Comparison of ENCODE assay signal across 28 cellular contexts in genomic region chr1:5067251-5067650, GRCh38.
"Had no signal": no experiment of that assay in that cellular context is flagged by ENCODE, and none has a peak within 500 bp of the region (broad histone marks: within the 10 kb centered on the region; RNA-seq: fewer than 3 reads in every experiment).

No MANE protein-coding gene starts in this region.

- H3K36me3 ChIP-seq: ascending aorta, cardiac muscle cell, ovary, right lobe of liver, thoracic aorta, uterus had no signal

- H3K4me3 ChIP-seq: ascending aorta, cardiac muscle cell, coronary artery, dorsolateral prefrontal cortex, hepatocyte, ovary, right lobe of liver, thoracic aorta, uterus had no signal

- H3K4me1 Mint-ChIP-seq: activated CD4-positive, alpha-beta T cell treated with anti-CD3 and anti-CD28 coated beads, Interleukin-2, amount 10 ng/mL, durations not matched to agents 24 days and 14 days; activated naive CD4-positive, alpha-beta T cell treated with anti-CD3 and anti-CD28 coated beads, Interleukin-2, amount 10 ng/mL, durations not matched to agents 7 days and 5 days; activated naive CD8-positive, alpha-beta T cell treated with anti-CD3 and anti-CD28 coated beads, Interleukin-2, amount 10 ng/mL, durations not matched to agents 7 days and 5 days; brain; naive thymus-derived CD4-positive, alpha-beta T cell had no signal

- H3K4me1 ChIP-seq: ascending aorta, right lobe of liver, uterus had no signal

- H3K79me2 ChIP-seq: hepatocyte had no signal

- H3K9me3 Mint-ChIP-seq: activated CD4-positive, alpha-beta T cell treated with anti-CD3 and anti-CD28 coated beads, Interleukin-2, amount 10 ng/mL, durations not matched to agents 24 days and 14 days; activated naive CD4-positive, alpha-beta T cell treated with anti-CD3 and anti-CD28 coated beads, Interleukin-2, amount 10 ng/mL, durations not matched to agents 7 days and 5 days; activated naive CD8-positive, alpha-beta T cell treated with anti-CD3 and anti-CD28 coated beads, Interleukin-2, amount 10 ng/mL, durations not matched to agents 7 days and 5 days; activated T-helper 1 cell treated with anti-CD3 and anti-CD28 coated beads, Interleukin-12 subunit alpha, Interleukin-12 subunit beta, Interleukin-2, Interleukin-4 antibody, amounts not matched to agents 30 ng/mL and 10 ng/mL and 1 ng/mL, durations not matched to agents 14 hours and 24 hours and 36 hours; type B pancreatic cell had no signal

- DNase-seq: activated CD4-positive, alpha-beta memory T cell treated with anti-CD3 and anti-CD28 coated beads for 36 hours; activated CD4-positive, alpha-beta T cell treated with anti-CD3 and anti-CD28 coated beads, Interleukin-2, amount 10 ng/mL, durations not matched to agents 24 days and 14 days; activated CD4-positive, CD25-positive, alpha-beta regulatory T cell treated with anti-CD3 and anti-CD28 coated beads, Interleukin-2, amount 50 U/mL, for 72 hours; activated CD8-positive, alpha-beta memory T cell treated with anti-CD3 and anti-CD28 coated beads, Interleukin-2, amount 50 U/mL, for 4 hours; activated effector memory CD4-positive, alpha-beta T cell treated with anti-CD3 and anti-CD28 coated beads, Interleukin-2, amount 50 U/mL, for 16 hours; activated naive CD4-positive, alpha-beta T cell treated with anti-CD3 and anti-CD28 coated beads, Interleukin-2, amount 10 ng/mL, durations not matched to agents 7 days and 5 days; activated naive CD8-positive, alpha-beta T cell treated with anti-CD3 and anti-CD28 coated beads, Interleukin-2, amount 10 ng/mL, durations not matched to agents 7 days and 5 days; activated T-cell treated with anti-CD3 and anti-CD28 coated beads, Interleukin-2, amount 50 U/mL, for 1 hour; dorsolateral prefrontal cortex; effector memory CD4-positive, alpha-beta T cell; kidney; left colon; midbrain; naive thymus-derived CD4-positive, alpha-beta T cell; ovary; right lobe of liver; stimulated activated CD4-positive, alpha-beta T cell treated with anti-CD3 and anti-CD28 coated beads, Interleukin-4, amount 100 ng/mL, for 1 hour; stimulated activated naive CD8-positive, alpha-beta T cell treated with anti-CD3 and anti-CD28 coated beads, Interleukin-15, Interleukin-2, amounts not matched to agents 100 U/mL and 50 U/mL, for 24 hours; uterus had no signal

- H3K27ac ChIP-seq: ascending aorta, cardiac muscle cell, coronary artery, dorsolateral prefrontal cortex, hepatocyte, ovary, right lobe of liver, thoracic aorta, uterus had no signal

- H3K27me3 Mint-ChIP-seq: activated CD4-positive, alpha-beta T cell treated with anti-CD3 and anti-CD28 coated beads, Interleukin-2, amount 10 ng/mL, durations not matched to agents 24 days and 14 days; activated naive CD4-positive, alpha-beta T cell treated with anti-CD3 and anti-CD28 coated beads, Interleukin-2, amount 10 ng/mL, durations not matched to agents 7 days and 5 days; progenitor cell of endocrine pancreas; type B pancreatic cell had no signal

- H3K27me3 ChIP-seq: ascending aorta, cardiac muscle cell, hepatocyte, ovary, right lobe of liver, uterus had no signal

- H3K4me2 ChIP-seq: hepatocyte had no signal

- H3K27ac Mint-ChIP-seq: activated CD4-positive, alpha-beta memory T cell treated with anti-CD3 and anti-CD28 coated beads for 36 hours; activated CD4-positive, alpha-beta T cell treated with anti-CD3 and anti-CD28 coated beads, Interleukin-2, amount 10 ng/mL, durations not matched to agents 24 days and 14 days; activated naive CD4-positive, alpha-beta T cell treated with anti-CD3 and anti-CD28 coated beads, Interleukin-2, amount 10 ng/mL, durations not matched to agents 7 days and 5 days; activated naive CD8-positive, alpha-beta T cell treated with anti-CD3 and anti-CD28 coated beads, Interleukin-2, amount 10 ng/mL, durations not matched to agents 7 days and 5 days; activated T-helper 1 cell treated with anti-CD3 and anti-CD28 coated beads, Interleukin-12 subunit alpha, Interleukin-12 subunit beta, Interleukin-2, Interleukin-4 antibody, amounts not matched to agents 30 ng/mL and 10 ng/mL and 1 ng/mL, durations not matched to agents 14 hours and 24 hours and 36 hours; brain; naive thymus-derived CD4-positive, alpha-beta T cell; progenitor cell of endocrine pancreas; type B pancreatic cell had no signal

- H3K4me3 Mint-ChIP-seq: activated CD4-positive, alpha-beta memory T cell treated with anti-CD3 and anti-CD28 coated beads for 36 hours; activated CD4-positive, alpha-beta T cell treated with anti-CD3 and anti-CD28 coated beads, Interleukin-2, amount 10 ng/mL, durations not matched to agents 24 days and 14 days; activated naive CD4-positive, alpha-beta T cell treated with anti-CD3 and anti-CD28 coated beads, Interleukin-2, amount 10 ng/mL, durations not matched to agents 7 days and 5 days; activated naive CD8-positive, alpha-beta T cell treated with anti-CD3 and anti-CD28 coated beads, Interleukin-2, amount 10 ng/mL, durations not matched to agents 7 days and 5 days; activated T-helper 1 cell treated with anti-CD3 and anti-CD28 coated beads, Interleukin-12 subunit alpha, Interleukin-12 subunit beta, Interleukin-2, Interleukin-4 antibody, amounts not matched to agents 30 ng/mL and 10 ng/mL and 1 ng/mL, durations not matched to agents 14 hours and 24 hours and 36 hours; brain; naive thymus-derived CD4-positive, alpha-beta T cell; type B pancreatic cell had no signal

- H3K36me3 Mint-ChIP-seq: activated CD4-positive, alpha-beta memory T cell treated with anti-CD3 and anti-CD28 coated beads for 36 hours; activated naive CD4-positive, alpha-beta T cell treated with anti-CD3 and anti-CD28 coated beads, Interleukin-2, amount 10 ng/mL, durations not matched to agents 7 days and 5 days; activated naive CD8-positive, alpha-beta T cell treated with anti-CD3 and anti-CD28 coated beads, Interleukin-2, amount 10 ng/mL, durations not matched to agents 7 days and 5 days; brain; type B pancreatic cell had no signal

- ATAC-seq: left colon; naive thymus-derived CD4-positive, alpha-beta T cell; right lobe of liver; stimulated activated naive CD8-positive, alpha-beta T cell treated with anti-CD3 and anti-CD28 coated beads, Interleukin-15, Interleukin-2, amounts not matched to agents 100 U/mL and 50 U/mL, for 24 hours had no signal
